Comparison of ENCODE assay signal across 8 cellular contexts in the genomic region with DNA sequence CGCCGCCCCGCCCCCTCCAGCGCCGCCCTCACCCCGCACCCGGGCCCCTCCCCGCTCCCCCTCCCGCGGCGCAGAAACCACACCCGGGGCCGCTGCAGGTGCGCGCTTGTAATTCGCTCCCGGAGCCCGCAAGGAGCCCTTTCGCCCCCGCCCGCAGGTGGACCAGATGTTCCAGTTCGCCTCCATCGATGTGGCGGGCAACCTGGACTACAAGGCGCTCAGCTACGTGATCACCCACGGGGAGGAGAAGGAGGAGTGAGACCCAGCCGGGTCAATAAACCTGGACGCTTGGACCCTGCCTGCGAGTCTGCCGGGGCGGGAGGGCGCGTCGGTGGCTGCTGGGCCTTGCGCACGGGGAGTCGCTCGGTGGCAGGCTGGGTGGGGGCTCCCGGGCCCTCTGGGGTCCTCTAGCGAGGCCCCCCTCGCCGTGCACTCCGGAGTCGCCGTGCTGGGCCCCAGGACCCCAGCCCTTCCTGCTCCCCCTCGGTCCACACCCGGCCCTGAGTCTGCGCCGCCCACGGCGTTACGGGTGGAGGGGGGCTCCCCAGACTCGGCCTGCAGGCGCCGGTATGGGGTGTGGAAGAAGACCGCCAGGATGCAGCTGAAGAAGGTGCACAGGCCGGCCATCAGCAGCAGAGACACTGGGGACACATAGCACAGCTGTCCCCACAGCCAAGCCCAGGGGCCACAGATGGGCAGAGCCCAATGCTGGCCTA. TPM values are rescaled to one million over a fixed set of nuclear protein-coding genes. Genes with fewer than 3 reads are reported as not detected.
DNase-seq lines count a peak whose midpoint lies in the region; ATAC-seq and TF ChIP-seq lines count a peak whose summit lies in the region.

No MANE protein-coding gene starts in this region.

- TF ChIP-seq CTCF in sigmoid colon (IDR thresholded peaks at IDR 0.05): no peak

- intact Hi-C loops in sigmoid colon (cut with DNase I): no loop called here

- 32 to 79% methylated on average over 58 of the region's 58 CpGs for WGBS in sigmoid colon, 2 donors

- no peak overlapping the region for H3K27ac ChIP-seq in duodenal mucosa (ENCODE audit: low read depth, low read length)
- H3K27ac ChIP-seq in sigmoid colon: no peak overlapping the region

- no peak for ATAC-seq in activated CD4-positive, CD25-positive, alpha-beta regulatory T cell treated with anti-CD3 and anti-CD28 coated beads, Interleukin-2, amount 50 U/mL, for 24 hours
- ATAC-seq in GM18868 (IDR thresholded peaks at IDR 0.05; ENCODE audit: unreplicated experiment): no peak

- peak overlapping the region; percentile 12 to 54 for H3K9ac ChIP-seq in duodenal mucosa (ENCODE audit: low read depth in 1 of 2, low read length in 2 of 2)

- DNase-seq in NCI-H748 (lab: John Stamatoyannopoulos, UW; ENCODE audit: unreplicated experiment): peak; percentile 69
- DNase-seq in NCI-H748 treated with DMSO at 0.1 percent for 48 hours (lab: John Stamatoyannopoulos, UW): no peak
- peak; percentile 61 for DNase-seq in NCI-H2196 treated with DMSO at 0.1 percent for 48 hours (lab: John Stamatoyannopoulos, UW; ENCODE audit: unreplicated experiment)
- DNase-seq in sigmoid colon: peak; percentile 77
- DNase-seq in effector CD4-positive, alpha-beta T cell: no peak

- peaks cover 54 to 58% of the 10 kb centered on the region in 2 donors for H3K4me1 ChIP-seq in duodenal mucosa (ENCODE audit: control insufficient read depth in 1 of 2, insufficient read depth in 2 of 2, low read length in 2 of 2)
- peaks cover 0 to 22% (median 9%) of the 10 kb centered on the region in 4 donors for H3K4me1 ChIP-seq in sigmoid colon

- no peaks in the 10 kb centered on the region for H3K9me3 ChIP-seq in duodenal mucosa (ENCODE audit: control insufficient read depth in 1 of 2, low read length in 2 of 2)
- no peaks in the 10 kb centered on the region for H3K9me3 ChIP-seq in sigmoid colon

- no peak for TF ChIP-seq POLR2A in sigmoid colon (IDR thresholded peaks at IDR 0.05)

- H3K27me3 ChIP-seq in duodenal mucosa (ENCODE audit: control insufficient read depth in 1 of 2, insufficient read depth in 2 of 2, low read length in 2 of 2) (no peaks in the 10 kb centered on the region), sigmoid colon (peaks cover 8 to 55% (median 33%) of the 10 kb centered on the region in 3 donors)

- H3K36me3 ChIP-seq in duodenal mucosa (ENCODE audit: control insufficient read depth in 1 of 2, insufficient read depth in 2 of 2, low read length in 2 of 2) (no peaks in the 10 kb centered on the region), sigmoid colon (no peaks in the 10 kb centered on the region)

- TF ChIP-seq EP300 in sigmoid colon (IDR thresholded peaks at IDR 0.05): no peak

- H3K4me3 ChIP-seq in duodenal mucosa (ENCODE audit: low read depth in 1 of 2, low read length in 2 of 2) (peak overlapping the region in 1 of 2 donors; percentile 48), sigmoid colon (peak overlapping the region in 1 of 4 donors; percentile 22)

RNA-seq across cellular contexts. Expression of gene SLC49A3, which starts 7.1 kb away (rescaled TPM):
- total RNA-seq in sigmoid colon: 1 to 10 TPM; 3.9 to 5.0 (median 4.5) TPM
- 1 to 10 TPM; 2.4 to 6.4 (median 4.6) TPM for polyA plus RNA-seq in sigmoid colon

RNA-seq across cellular contexts. Expression of gene MYL5, which starts 7.6 kb away (rescaled TPM):
- total RNA-seq in sigmoid colon: 10 to 100 TPM in 2 of 4 donors, 1 to 10 TPM in 2; 5.7 to 11.7 (median 9.8) TPM
- 10 to 100 TPM; 19.2 to 29.7 (median 28.7) TPM for polyA plus RNA-seq in sigmoid colon

RNA-seq across cellular contexts. Expression of gene ATP5ME, which starts 7.8 kb away (rescaled TPM):
- total RNA-seq in sigmoid colon: 100 to 1,000 TPM; 104 to 244 (median 194) TPM
- polyA plus RNA-seq in sigmoid colon: 1,000 to 10,000 TPM in 2 of 3 donors, 100 to 1,000 TPM in 1; 610 to 1,302 (median 1,156) TPM

RNA-seq across cellular contexts. Expression of gene PCGF3, which starts 23.7 kb away (rescaled TPM):
- total RNA-seq in sigmoid colon: 10 to 100 TPM; 26.4 to 60.1 (median 40.2) TPM
- polyA plus RNA-seq in sigmoid colon: 10 to 100 TPM; 15.6 to 52.9 (median 24.5) TPM

RNA-seq across cellular contexts. Expression of gene PDE6B, which starts 56.5 kb away (rescaled TPM):
- total RNA-seq in sigmoid colon: 1 to 10 TPM in 2 of 4 donors, under 1 TPM in 1, not detected in 1; 0.41 to 5.4 (median 2.6) TPM
- polyA plus RNA-seq in sigmoid colon: 1 to 10 TPM in 1 of 3 donors, under 1 TPM in 2; under 0.01 to 4.1 (median 0.46) TPM

Comparison
In these comparisons a context has a peak if more than half of its experiments do, and no peak if none do; other contexts are left out.
1. DNase-seq: peak in NCI-H748 (single experiment), NCI-H2196 treated with DMSO at 0.1 percent for 48 hours (single experiment) and sigmoid colon (single experiment); none in NCI-H748 treated with DMSO at 0.1 percent for 48 hours (single experiment) and effector CD4-positive, alpha-beta T cell (single experiment).